21 cellular contexts compared by ENCODE assay signal in the genomic region with DNA sequence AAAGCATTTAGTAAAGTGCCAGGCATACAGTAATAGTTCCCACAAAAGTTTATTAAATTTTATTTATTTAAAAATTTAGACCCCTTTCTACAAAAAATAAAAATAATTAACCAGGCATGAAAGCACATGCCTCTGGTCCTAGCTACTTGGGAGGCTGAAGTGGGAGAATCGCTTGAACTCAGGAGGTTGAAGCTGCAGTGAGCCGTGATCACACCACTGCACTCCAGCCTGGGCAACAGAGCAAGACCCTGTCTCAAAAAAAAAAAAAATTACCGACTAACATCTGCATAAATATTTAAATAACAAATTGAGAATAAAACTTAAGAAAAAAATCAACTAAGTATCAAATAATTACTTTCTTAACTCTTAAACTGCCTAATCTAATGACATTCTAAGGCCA.
"Had no signal": no experiment of that assay in that cellular context is flagged by ENCODE, and none has a peak within 500 bp of the region (broad histone marks: within the 10 kb centered on the region; RNA-seq: fewer than 3 reads in every experiment).

No MANE protein-coding gene starts in this region.

- H3K27ac Mint-ChIP-seq: naive thymus-derived CD4-positive, alpha-beta T cell; stimulated activated effector memory CD8-positive, alpha-beta T cell treated with anti-CD3 and anti-CD28 coated beads, Interleukin-12 subunit alpha, Interleukin-12 subunit beta, amount 100 ng/mL, for 72 hours had no signal

- H3K4me3 Mint-ChIP-seq: naive thymus-derived CD4-positive, alpha-beta T cell; neural crest cell; stimulated activated effector memory CD8-positive, alpha-beta T cell treated with anti-CD3 and anti-CD28 coated beads, Interleukin-12 subunit alpha, Interleukin-12 subunit beta, amount 100 ng/mL, for 72 hours had no signal

- H3K27me3 ChIP-seq: dorsolateral prefrontal cortex, gastrocnemius medialis, right atrium auricular region, sigmoid colon, stomach, thyroid gland, vagina had no signal

- H3K36me3 ChIP-seq: gastrocnemius medialis, prostate gland, right atrium auricular region, sigmoid colon, stomach, thyroid gland, vagina had no signal

- H3K4me3 ChIP-seq: dorsolateral prefrontal cortex, gastrocnemius medialis, prostate gland, right atrium auricular region, sigmoid colon, stomach, thyroid gland, vagina had no signal

- H3K4me1 ChIP-seq: gastrocnemius medialis, prostate gland, right atrium auricular region, sigmoid colon, thyroid gland, vagina had no signal

- H3K27ac ChIP-seq: dorsolateral prefrontal cortex, epithelial cell of prostate, gastrocnemius medialis, prostate gland, right atrium auricular region, sigmoid colon, thyroid gland, vagina had no signal

- DNase-seq: dorsolateral prefrontal cortex; effector CD4-positive, alpha-beta T cell; foreskin fibroblast; gastrocnemius medialis; head of caudate nucleus; kidney; mesenchymal stem cell; midbrain; naive thymus-derived CD4-positive, alpha-beta T cell; sigmoid colon; stimulated activated CD4-positive, alpha-beta T cell treated with anti-CD3 and anti-CD28 coated beads, Interleukin-2, amount 100 ng/mL, for 24 hours; stimulated activated CD4-positive, alpha-beta T cell treated with anti-CD3 and anti-CD28 coated beads, Interleukin-4, amount 100 ng/mL, for 24 hours; stimulated activated naive CD4-positive, alpha-beta T cell treated with Interleukin-2 at 50 U/mL for 16 hours; thyroid gland had no signal

- H3K36me3 Mint-ChIP-seq: naive thymus-derived CD4-positive, alpha-beta T cell; stimulated activated effector memory CD8-positive, alpha-beta T cell treated with anti-CD3 and anti-CD28 coated beads, Interleukin-12 subunit alpha, Interleukin-12 subunit beta, amount 100 ng/mL, for 72 hours had no signal

- H3K9me3 ChIP-seq: gastrocnemius medialis, prostate gland, right atrium auricular region, sigmoid colon, stomach, thyroid gland, vagina had no signal

- H3K27me3 Mint-ChIP-seq: naive thymus-derived CD4-positive, alpha-beta T cell had no signal

- H3K4me1 Mint-ChIP-seq: naive thymus-derived CD4-positive, alpha-beta T cell; stimulated activated effector memory CD8-positive, alpha-beta T cell treated with anti-CD3 and anti-CD28 coated beads, Interleukin-12 subunit alpha, Interleukin-12 subunit beta, amount 100 ng/mL, for 72 hours had no signal

- H3K9me3 Mint-ChIP-seq: stimulated activated effector memory CD8-positive, alpha-beta T cell treated with anti-CD3 and anti-CD28 coated beads, Interleukin-12 subunit alpha, Interleukin-12 subunit beta, amount 100 ng/mL, for 72 hours had no signal
